ENCODE assay signal across 17 cellular contexts in the genomic region with DNA sequence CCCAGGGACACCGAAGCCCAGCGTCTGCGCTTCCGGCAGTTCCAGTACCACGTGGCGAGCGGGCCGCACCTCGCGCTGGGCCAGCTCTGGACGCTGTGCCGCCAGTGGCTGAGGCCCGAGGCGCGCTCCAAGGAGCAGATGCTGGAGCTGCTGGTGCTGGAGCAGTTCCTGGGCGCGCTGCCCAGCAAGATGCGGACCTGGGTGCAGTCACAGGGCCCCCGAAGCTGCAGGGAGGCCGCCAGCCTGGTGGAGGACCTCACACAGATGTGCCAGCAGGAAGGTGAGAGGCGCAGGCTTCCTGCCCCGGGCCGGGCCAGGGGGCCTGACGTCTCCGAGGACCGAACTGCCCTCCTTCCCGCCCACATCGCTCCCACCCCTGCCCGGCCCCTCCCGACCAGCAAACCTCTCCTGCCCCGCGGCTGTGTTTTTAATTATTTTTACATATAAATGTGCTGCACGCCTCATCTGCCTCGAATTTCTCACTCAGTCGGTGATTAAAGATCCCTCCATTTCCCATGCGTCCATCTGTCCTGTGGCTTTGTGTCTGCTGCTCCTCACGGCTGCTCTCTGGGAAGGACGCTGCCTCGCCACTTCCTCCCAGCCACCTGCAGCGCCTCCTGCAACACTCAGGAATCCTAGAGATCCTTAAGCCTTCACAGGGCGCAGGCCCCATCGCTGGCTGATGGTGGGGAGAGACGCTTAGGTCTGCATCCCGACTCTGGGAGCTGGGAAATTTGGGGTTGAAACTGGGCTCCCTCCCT. TPM values are rescaled to one million over a fixed set of nuclear protein-coding genes. Genes with fewer than 3 reads are reported as not detected.
DNase-seq lines count a peak whose midpoint lies in the region; ATAC-seq, FAIRE-seq and TF ChIP-seq lines count a peak whose summit lies in the region.
"Had no signal": no experiment of that assay in that cellular context is flagged by ENCODE, and none has a peak within 500 bp of the region (broad histone marks: within the 10 kb centered on the region; RNA-seq: fewer than 3 reads in every experiment).

No MANE protein-coding gene starts in this region.

- H3K9me3 Mint-ChIP-seq in H9 (peaks cover 51 to 70% of the 10 kb centered on the region in 2 experiments), neural progenitor cell (peaks cover 55% of the 10 kb centered on the region)

- H3K4me3 ChIP-seq in neural progenitor cell (no peak overlapping the region), aorta (ENCODE audit: low read length in 2 of 2) (no peak overlapping the region)
- H3K4me3 ChIP-seq: gastrocnemius medialis, tibial artery had no signal

- H3K79me2 ChIP-seq in H9 (ENCODE audit: insufficient read depth, low read length) (no peaks in the 10 kb centered on the region), neural progenitor cell (ENCODE audit: low read depth) (no peaks in the 10 kb centered on the region)

- DNase-seq in DMS 273 (lab: John Stamatoyannopoulos, UW; ENCODE audit: unreplicated experiment) (peak; percentile 87), H9 (peak; percentile 74), cerebellum (ENCODE audit: low spot score) (peak; percentile 49), neural progenitor cell (ENCODE audit: low spot score) (peak; percentile 69), aorta (no peak), SHP77 treated with DMSO at 0.1 percent for 48 hours (lab: John Stamatoyannopoulos, UW) (no peak), dedifferentiated amniotic fluid mesenchymal stem cell (ENCODE audit: extremely low spot score) (no peak), GM19239 (ENCODE audit: insufficient read length, low spot score) (no peak)
- DNase-seq: activated CD4-positive, alpha-beta T cell treated with anti-CD3 and anti-CD28 coated beads, Interleukin-2, amount 50 U/mL, for 1 hour; gastrocnemius medialis; HCEC 1CT; SK-N-SH; small intestine; tibial artery had no signal

- no peak overlapping the region for H2BK12ac ChIP-seq in H9 (ENCODE audit: insufficient read length, low read depth, low read length)

- H3K4me1 Mint-ChIP-seq in H9, result peaks cover 8 to 19% of the 10 kb centered on the region in 2 experiments
- peaks cover 2% of the 10 kb centered on the region for H3K4me1 Mint-ChIP-seq in neural progenitor cell

- H3K18ac ChIP-seq in H9 (ENCODE audit: insufficient read length, low read depth, low read length), result peak overlapping the region; percentile 33

- no CpG with 5 or more reads among the region's 44 CpGs for WGBS in H9 (ENCODE audit: extremely low coverage, insufficient read length, low lambda C conversion rate)
- WGBS in aorta, 2 donors, result 15 to 19% methylated on average over 38 to 44 of the region's 44 CpGs

- no peaks in the 10 kb centered on the region for H3K23me2 ChIP-seq in H9 (ENCODE audit: insufficient read length, low read depth, low read length, poor library complexity, severe bottlenecking)

- TF ChIP-seq CTCF in H9 (conservative IDR thresholded peaks at IDR 0.05) (no peak), neural progenitor cell (IDR thresholded peaks at IDR 0.05) (no peak)

- H2BK15ac ChIP-seq in H9 (ENCODE audit: low read depth, low read length), result no peak overlapping the region

- H3K27ac ChIP-seq in H9 (ENCODE audit: insufficient read length, low read depth, low read length) (no peak overlapping the region), neural progenitor cell (no peak overlapping the region), aorta (ENCODE audit: low read depth in 1 of 2, low read length in 2 of 2) (no peak overlapping the region)
- H3K27ac ChIP-seq: gastrocnemius medialis, tibial artery had no signal

- no peak overlapping the region for H3K56ac ChIP-seq in H9 (ENCODE audit: insufficient read length, low read depth, low read length)

- no peak overlapping the region for H3T11ph ChIP-seq in H9 (ENCODE audit: low read length)

- H3K36me3 Mint-ChIP-seq in H9 (ENCODE audit: insufficient read depth in 1 of 3, low read depth in 3 of 3) (peaks cover 6 to 17% (median 10%) of the 10 kb centered on the region in 3 experiments; a peak in 6 of 7 replicates), neural progenitor cell (peaks cover 12% of the 10 kb centered on the region)
- H3K36me3 Mint-ChIP-seq: IgD-negative memory B cell had no signal

- no peak overlapping the region for H2BK120ac ChIP-seq in H9 (ENCODE audit: low read depth, low read length, poor library complexity, severe bottlenecking)

- H3K27me3 ChIP-seq in H9 (ENCODE audit: insufficient read depth, low read length) (no peaks in the 10 kb centered on the region; the same call in 1 of the 2 replicates), neural progenitor cell (peaks cover 9% of the 10 kb centered on the region), aorta (ENCODE audit: control insufficient read depth in 1 of 2, insufficient read depth in 2 of 2, low read length in 1 of 2) (no peaks in the 10 kb centered on the region)

- H3F3A ChIP-seq in neural progenitor cell (ENCODE audit: low read depth), result peaks cover 27% of the 10 kb centered on the region

- H3K9me3 ChIP-seq in H9 (ENCODE audit: control insufficient read depth, low read depth, low read length), result no peaks in the 10 kb centered on the region
- H3K9me3 ChIP-seq in neural progenitor cell (ENCODE audit: low read depth), result no peaks in the 10 kb centered on the region
- H3K9me3 ChIP-seq in aorta (ENCODE audit: control insufficient read depth, low read length), result peaks cover 23% of the 10 kb centered on the region
- H3K9me3 ChIP-seq: SK-N-SH had no signal

- H3K27me3 Mint-ChIP-seq in H9 (ENCODE audit: low read depth) (peaks cover 29% of the 10 kb centered on the region), neural progenitor cell (ENCODE audit: insufficient read depth, low read depth) (peaks cover 8% of the 10 kb centered on the region)

- no peak overlapping the region for H2BK5ac ChIP-seq in H9 (ENCODE audit: insufficient read length, low read length)

- no peak overlapping the region for H3K4ac ChIP-seq in H9 (ENCODE audit: low read depth, low read length)

- H3K4me3 Mint-ChIP-seq in H9, result peak overlapping the region in 1 of 2 experiments; percentile 59; a peak in 3 of 5 replicates
- H3K4me3 Mint-ChIP-seq in neural progenitor cell, result no peak overlapping the region

- no peak overlapping the region for H2AK5ac ChIP-seq in H9 (ENCODE audit: insufficient read length, low read length)

- H4K5ac ChIP-seq in H9 (ENCODE audit: insufficient read length, low read depth, low read length), result no peak overlapping the region

- no peaks in the 10 kb centered on the region for H3K79me1 ChIP-seq in H9 (ENCODE audit: insufficient read depth, low read depth, low read length, poor library complexity, severe bottlenecking)

- H4K91ac ChIP-seq in H9 (ENCODE audit: insufficient read length, low read depth, low read length), result no peak overlapping the region

- no peaks in the 10 kb centered on the region for H4K20me1 ChIP-seq in H9 (ENCODE audit: control insufficient read depth, insufficient read depth, insufficient read length)
- no peaks in the 10 kb centered on the region for H4K20me1 ChIP-seq in neural progenitor cell (ENCODE audit: low read depth)

- H3K23ac ChIP-seq in H9 (ENCODE audit: insufficient read length, low read depth, low read length), result no peak overlapping the region

- no peak for FAIRE-seq in GM19239 (lab: Jason Lieb, UNC)
- FAIRE-seq: small intestine had no signal

- intact Hi-C loops in aorta (cut with DNase I), result no loop called here

- no peak overlapping the region for H2BK20ac ChIP-seq in H9 (ENCODE audit: low read depth, low read length, poor library complexity, severe bottlenecking)

- H3K9ac ChIP-seq in H9 (ENCODE audit: extremely low read depth, insufficient read length, low read length) (no peak overlapping the region), neural progenitor cell (no peak overlapping the region)
- H3K9ac ChIP-seq: SK-N-SH had no signal

- H3K4me1 ChIP-seq in H9 (ENCODE audit: insufficient read depth, low read length) (no peaks in the 10 kb centered on the region), neural progenitor cell (peaks cover 14% of the 10 kb centered on the region), aorta (ENCODE audit: control insufficient read depth in 1 of 2, insufficient read depth in 2 of 2, low read length in 2 of 2) (no peaks in the 10 kb centered on the region)
- H3K4me1 ChIP-seq: gastrocnemius medialis had no signal

- no peak overlapping the region for H4K8ac ChIP-seq in H9 (replicated peaks; ENCODE audit: insufficient read length, low read depth, low read length)

- H3K27ac Mint-ChIP-seq in H9 (peak overlapping the region in 2 of 3 experiments; percentile 53 to 78; a peak in 3 of 7 replicates), neural progenitor cell (no peak overlapping the region)
- H3K27ac Mint-ChIP-seq: activated naive CD4-positive, alpha-beta T cell treated with anti-CD3 and anti-CD28 coated beads, Interleukin-2, amount 50 U/mL, for 72 hours; IgD-negative memory B cell had no signal

- peak overlapping the region; percentile 78; the same call in 1 of the 2 replicates for H3K14ac ChIP-seq in H9 (ENCODE audit: insufficient read depth, low read length)

- H2AFZ ChIP-seq in H9 (ENCODE audit: low read length) (no peak overlapping the region), neural progenitor cell (replicated peaks) (peak overlapping the region; percentile 18)

- H3K4me2 ChIP-seq in H9 (ENCODE audit: insufficient read depth, insufficient read length, low read length) (peak overlapping the region; percentile 3), neural progenitor cell (peak overlapping the region; percentile 42)
- H3K4me2 ChIP-seq: SK-N-SH had no signal

- H3K36me3 ChIP-seq in neural progenitor cell, result no peaks in the 10 kb centered on the region
- H3K36me3 ChIP-seq in aorta (ENCODE audit: control insufficient read depth in 1 of 2, insufficient read depth in 2 of 2, low read length in 1 of 2), result no peaks in the 10 kb centered on the region
- H3K36me3 ChIP-seq: gastrocnemius medialis had no signal

- ATAC-seq in aorta (ENCODE audit: low FRiP score), result no peak
- ATAC-seq: activated naive CD4-positive, alpha-beta T cell treated with anti-CD3 and anti-CD28 coated beads, Interleukin-2, amount 50 U/mL, for 72 hours; gastrocnemius medialis had no signal

RNA-seq across cellular contexts. Expression of gene ZSCAN1, which starts 4.3 kb away (rescaled TPM):
- total RNA-seq in H9 (2021) (0.77 and 1.2 TPM in 2 replicates), cerebellum (0.36 TPM), neural progenitor cell (ENCODE audit: low replicate concordance) (0.67 and 4.1 TPM in 2 replicates), aorta (not detected)
- under 1 TPM in 1 of 2 donors, not detected in 1; 0.23 TPM for polyA plus RNA-seq in aorta
- total RNA-seq: activated naive CD4-positive, alpha-beta T cell treated with anti-CD3 and anti-CD28 coated beads, Interleukin-2, amount 50 U/mL, for 72 hours; gastrocnemius medialis; mesenteric fat pad had no signal
- polyA plus RNA-seq: IgD-negative memory B cell, SK-N-SH had no signal

RNA-seq across cellular contexts. Expression of gene ZNF135, which starts 21.0 kb away (rescaled TPM):
- 4.7 and 5.4 TPM in 2 replicates for total RNA-seq in H9 (2021)
- total RNA-seq in cerebellum, result 19.3 TPM
- total RNA-seq in neural progenitor cell (ENCODE audit: low replicate concordance), result 9.5 and 11.1 TPM in 2 replicates
- total RNA-seq in aorta, result 1 to 10 TPM; 3.4 to 6.6 TPM
- 10 to 100 TPM in 1 of 2 donors, 1 to 10 TPM in 1; 2.1 to 12.8 TPM for polyA plus RNA-seq in aorta

RNA-seq across cellular contexts. Expression of gene ZNF606, which starts 35.5 kb away (rescaled TPM):
- total RNA-seq in H9 (2021), result 13.4 and 14.1 TPM in 2 replicates
- 55.9 TPM for total RNA-seq in cerebellum
- 48.7 and 50.9 TPM in 2 replicates for total RNA-seq in neural progenitor cell (ENCODE audit: low replicate concordance)
- total RNA-seq in aorta, result 10 to 100 TPM in 1 of 2 donors, 1 to 10 TPM in 1; 9.9 to 21.0 TPM
- polyA plus RNA-seq in aorta, result 10 to 100 TPM in 1 of 2 donors, 1 to 10 TPM in 1; 4.8 to 12.0 TPM

RNA-seq across cellular contexts. Expression of gene ZSCAN18, which starts 59.9 kb away (rescaled TPM):
- total RNA-seq in H9 (2021) (35.4 and 40.1 TPM in 2 replicates), cerebellum (78.6 TPM), neural progenitor cell (ENCODE audit: low replicate concordance) (49.1 and 144 TPM in 2 replicates), aorta (10 to 100 TPM; 58.6 to 62.7 TPM)
- polyA plus RNA-seq in aorta, result 100 to 1,000 TPM in 1 of 2 donors, 10 to 100 TPM in 1; 24.0 to 104 TPM

Comparison
In these comparisons a context has a peak if more than half of its experiments do, and no peak if none do; other contexts are left out.
1. DNase-seq: peak in DMS 273 (single experiment), H9 (single experiment), cerebellum (single experiment) and neural progenitor cell (single experiment); none in aorta (0 of 2), SHP77 treated with DMSO at 0.1 percent for 48 hours (single experiment), dedifferentiated amniotic fluid mesenchymal stem cell (single experiment) and GM19239 (single experiment).